ENCODE assay signal across 8 cellular contexts in the genomic region with DNA sequence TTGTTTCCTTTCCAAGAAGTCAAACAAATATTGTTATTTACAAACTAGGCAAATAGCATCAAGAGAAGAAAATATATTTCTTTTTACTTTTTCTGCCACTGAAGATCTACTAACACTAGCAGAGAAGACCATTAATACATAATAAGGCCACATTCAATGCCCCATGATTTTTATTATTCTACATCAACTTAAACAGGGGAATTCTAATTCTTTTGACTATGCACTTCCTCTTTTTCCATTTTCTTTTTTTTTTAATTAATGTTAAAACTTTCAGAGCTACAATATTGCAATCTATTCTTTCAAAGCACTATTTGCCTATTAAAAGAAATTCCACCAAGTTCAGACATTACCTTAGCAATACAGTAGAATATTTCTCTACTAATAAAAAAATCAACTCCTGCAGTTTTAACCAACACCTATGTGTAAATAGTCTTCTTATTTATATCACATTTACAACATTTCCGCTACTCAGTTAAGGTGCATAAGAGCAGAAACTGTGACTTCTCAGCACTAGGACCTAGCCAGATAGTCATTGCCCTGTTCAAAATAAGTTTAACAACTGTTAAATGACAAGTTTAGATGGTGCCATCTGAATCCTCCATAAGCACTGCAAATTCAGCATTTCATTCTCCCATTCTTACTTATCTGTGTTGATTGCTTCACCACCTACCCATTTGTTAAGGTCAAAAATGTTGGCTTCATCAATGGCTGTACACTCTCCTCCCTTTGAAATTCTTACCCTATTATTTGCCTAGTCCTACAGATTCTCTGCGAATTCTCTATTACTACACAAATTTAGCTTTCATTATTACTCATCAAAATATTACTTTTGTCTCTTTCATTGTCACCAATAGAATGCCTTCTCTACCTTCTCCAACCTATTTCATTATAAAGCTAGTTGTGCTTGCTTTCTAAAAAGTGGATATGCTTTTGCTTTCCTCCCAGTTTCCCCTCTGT.
DNase-seq lines count a peak whose midpoint lies in the region; ATAC-seq, FAIRE-seq and TF ChIP-seq lines count a peak whose summit lies in the region.
"Not testable (repeated sequence)": the region's sequence is repeated elsewhere in the genome, so short reads cannot be mapped to it uniquely, and the experiment has no call there.

No MANE protein-coding gene starts in this region.

- not testable (repeated sequence) for TF ChIP-seq CTCF in GM12865 (IDR thresholded peaks at IDR 0.05; ENCODE audit: insufficient read depth, low read depth, low read length, missing control alignments)

- peak; percentile 47 for ATAC-seq in GM18519 (IDR thresholded peaks at IDR 0.05; ENCODE audit: low FRiP score, unreplicated experiment)
- ATAC-seq in GM19043 (IDR thresholded peaks at IDR 0.05; ENCODE audit: low read depth, unreplicated experiment) = peak; percentile 46
- peak; percentile 52 for ATAC-seq in GM21526 (IDR thresholded peaks at IDR 0.05; ENCODE audit: low FRiP score, unreplicated experiment)
- peak; percentile 43 for ATAC-seq in HG02759 (IDR thresholded peaks at IDR 0.05; ENCODE audit: unreplicated experiment)
- ATAC-seq in HG03064 (IDR thresholded peaks at IDR 0.05; ENCODE audit: low read depth, unreplicated experiment) = peak; percentile 47
- peak; percentile 43 for ATAC-seq in HG03469 (IDR thresholded peaks at IDR 0.05; ENCODE audit: unreplicated experiment)

- not testable (repeated sequence) for H3K4me3 ChIP-seq in GM12865 (ENCODE audit: low read depth, low read length)

- FAIRE-seq in frontal cortex (lab: Jason Lieb, UNC) = peak; percentile 8

- DNase-seq in GM12865 (ENCODE audit: low read depth) = peak; percentile 1
- DNase-seq in frontal cortex (ENCODE audit: low spot score in 2 of 2) = not testable (repeated sequence)
